ENCODE assay signal across 8 cellular contexts in the genomic region with DNA sequence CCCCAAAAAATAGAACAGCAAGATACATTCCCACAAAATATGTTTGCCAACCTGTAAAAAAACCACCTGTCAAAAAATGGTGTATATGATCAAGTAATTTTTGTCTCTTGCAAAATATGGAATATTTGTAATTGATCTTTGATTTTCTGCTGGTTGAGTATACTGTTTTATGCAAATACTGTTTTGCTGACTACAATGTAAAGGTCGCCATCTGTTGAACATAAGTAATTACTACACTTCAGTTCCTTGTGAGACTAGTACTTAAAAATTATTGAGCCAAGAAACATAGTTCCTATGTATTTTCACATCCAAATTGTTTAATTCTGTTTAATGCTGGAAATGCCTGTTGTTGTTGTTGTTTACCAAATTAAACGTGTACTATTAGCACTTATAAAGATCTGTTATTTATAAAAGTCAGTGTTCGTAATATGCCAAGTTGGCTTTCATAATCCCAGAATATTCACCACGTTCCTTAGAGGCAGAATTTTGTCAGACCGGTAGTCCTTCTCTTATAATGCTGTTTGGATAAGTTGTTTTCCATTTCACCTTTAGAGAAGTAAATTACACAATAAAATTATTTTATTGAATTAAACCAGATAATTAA.
A peak's percentile ranks its signal among the peaks of the same experiment; 100 is the strongest.
DNase-seq lines count a peak whose midpoint lies in the region; ATAC-seq and TF ChIP-seq lines count a peak whose summit lies in the region.

No MANE protein-coding gene starts in this region.

- POLR2A ChIA-PET in HCT116 (lab: Charles Lee) (no interaction called here), activated B cell treated with CpG ODN at 0.5 μM for 24 hours (lab: Charles Lee) (no interaction called here)

- RAD21 ChIA-PET in HCT116 (lab: Charles Lee; ENCODE audit: low non-redundant PET in 1 of 2, low total read pairs in 2 of 2, uncharacterized antibody in 2 of 2, unreplicated experiment in 2 of 2), result no interaction called here

- H3K4me3 Mint-ChIP-seq in activated B cell treated with CpG ODN at 0.5 μM for 24 hours, result no peak overlapping the region
- no peak overlapping the region for H3K4me3 Mint-ChIP-seq in activated T-helper 17 cell treated with anti-CD3 and anti-CD28 coated beads, Interleukin-2, amount 50 U/mL, for 72 hours

- H3K27ac Mint-ChIP-seq in activated B cell treated with CpG ODN at 0.5 μM for 24 hours, result no peak overlapping the region
- H3K27ac Mint-ChIP-seq in activated T-helper 17 cell treated with anti-CD3 and anti-CD28 coated beads, Interleukin-2, amount 50 U/mL, for 72 hours, result no peak overlapping the region

- no peaks in the 10 kb centered on the region for H4K20me1 ChIP-seq in HCT116 (ENCODE audit: insufficient read depth)

- no peaks in the 10 kb centered on the region; a peak in 1 of 4 replicates for H3K4me1 ChIP-seq in HCT116 (ENCODE audit: control insufficient read depth in 1 of 2, insufficient read depth in 2 of 2, low read length in 2 of 2)
- H3K4me1 ChIP-seq in tibial artery, result peaks cover 0 to 46% (median 14%) of the 10 kb centered on the region in 4 donors

- no peaks in the 10 kb centered on the region for H3K27me3 Mint-ChIP-seq in activated B cell treated with CpG ODN at 0.5 μM for 24 hours
- no peaks in the 10 kb centered on the region for H3K27me3 Mint-ChIP-seq in activated T-helper 17 cell treated with anti-CD3 and anti-CD28 coated beads, Interleukin-2, amount 50 U/mL, for 72 hours

- H3K4me2 ChIP-seq in HCT116 (ENCODE audit: low read length), result no peak overlapping the region

- BruUV-seq in HCT116 (replicated peaks; lab: Mats Ljungman, UMichigan), result no TSS peak

- H3K9me3 ChIP-seq in HCT116 (ENCODE audit: control insufficient read depth in 1 of 2, insufficient read depth in 1 of 2, low read depth in 1 of 2, low read length in 2 of 2) (no peaks in the 10 kb centered on the region), tibial artery (no peaks in the 10 kb centered on the region)

- no peak overlapping the region for H2AFZ ChIP-seq in HCT116 (ENCODE audit: low read depth, low read length, poor library complexity, severe bottlenecking)

- no peaks in the 10 kb centered on the region for H3K9me2 ChIP-seq in HCT116 (ENCODE audit: insufficient read depth)

- no peaks in the 10 kb centered on the region for H3K4me1 Mint-ChIP-seq in activated B cell treated with CpG ODN at 0.5 μM for 24 hours
- no peaks in the 10 kb centered on the region for H3K4me1 Mint-ChIP-seq in activated T-helper 17 cell treated with anti-CD3 and anti-CD28 coated beads, Interleukin-2, amount 50 U/mL, for 72 hours

- peak; percentile 80 for TF ChIP-seq CTCF in 22Rv1 (IDR thresholded peaks at IDR 0.05)
- TF ChIP-seq CTCF in HCT116 (IDR thresholded peaks at IDR 0.05 in 2 of 3, conservative IDR thresholded peaks at IDR 0.05 in 1 of 3; ENCODE audit: borderline replicate concordance in 1 of 3, insufficient read depth in 1 of 3, low read depth in 2 of 3, low read length in 2 of 3), result peak; percentile 38 to 74 (median 63); a peak in 5 of 6 replicates
- peak; percentile 26 for TF ChIP-seq CTCF in activated B cell treated with CpG ODN at 0.5 μM for 24 hours (IDR thresholded peaks at IDR 0.05)
- TF ChIP-seq CTCF in tibial artery (IDR thresholded peaks at IDR 0.05), result peak; percentile 64 to 68

- no peaks in the 10 kb centered on the region for H3K27me3 ChIP-seq in HCT116 (ENCODE audit: insufficient read depth, low read length)
- H3K27me3 ChIP-seq in tibial artery, result no peaks in the 10 kb centered on the region

- intact Hi-C loops in HCT116 (cut with micrococcal nuclease) (loop anchor here (1.0 kb wide), 2 partner anchors 190 to 292 kb away; no protein-coding TSS in a partner anchor), activated B cell treated with CpG ODN at 0.5 μM for 24 hours (cut with micrococcal nuclease) (loop anchor here (1.0 kb wide), 2 partner anchors 190 to 292 kb away; no protein-coding TSS in a partner anchor), tibial artery (cut with DNase I; ENCODE audit: low total_unique reads) (loop anchor here (2.0 kb wide), 1 partner anchor 191 kb away; no protein-coding TSS in a partner anchor)

- H3K36me3 ChIP-seq in HCT116 (ENCODE audit: control insufficient read depth in 1 of 2, insufficient read depth in 2 of 2, low read length in 2 of 2) (no peaks in the 10 kb centered on the region), tibial artery (peaks cover 11 to 18% (median 13%) of the 10 kb centered on the region in 3 donors)

- peaks cover 13% of the 10 kb centered on the region for H3K36me3 Mint-ChIP-seq in activated B cell treated with CpG ODN at 0.5 μM for 24 hours (ENCODE audit: low read depth)
- H3K36me3 Mint-ChIP-seq in activated T-helper 17 cell treated with anti-CD3 and anti-CD28 coated beads, Interleukin-2, amount 50 U/mL, for 72 hours (ENCODE audit: low read depth), result peaks cover 12% of the 10 kb centered on the region

- no peak for TF ChIP-seq POLR2A in HCT116 (IDR thresholded peaks at IDR 0.05; ENCODE audit: borderline replicate concordance, extremely low read depth, insufficient read depth, insufficient read length)

- CTCF ChIA-PET in HCT116 (lab: Charles Lee), result interaction anchor here (1.0 kb wide), 1 partner anchor 189 kb away, joined by 12 read pairs; no protein-coding TSS in a partner anchor
- CTCF ChIA-PET in activated B cell treated with CpG ODN at 0.5 μM for 24 hours (lab: Charles Lee), result interaction anchor here (1.0 kb wide), 1 partner anchor 189 kb away, joined by 7 read pairs; no protein-coding TSS in a partner anchor

- ATAC-seq in HCT116 (peak; percentile 74), activated B cell treated with CpG ODN at 0.5 μM for 24 hours (ENCODE audit: low read depth) (no peak)
- ATAC-seq in activated T-helper 17 cell treated with anti-CD3 and anti-CD28 coated beads, Interleukin-2, amount 50 U/mL, for 72 hours (replicated peaks), result no peak

- H3K9ac ChIP-seq in HCT116 (ENCODE audit: low read length), result no peak overlapping the region

- peak; percentile 86 for TF ChIP-seq RAD21 in HCT116 (IDR thresholded peaks at IDR 0.05; ENCODE audit: low read depth)

- H3K79me2 ChIP-seq in HCT116 (ENCODE audit: insufficient read depth, low read length), result no peaks in the 10 kb centered on the region

- H3K27ac ChIP-seq in 22Rv1, result no peak overlapping the region
- H3K27ac ChIP-seq in HCT116 (ENCODE audit: low read depth, low read length), result no peak overlapping the region
- peak overlapping the region in 1 of 2 donors; percentile 15 for H3K27ac ChIP-seq in tibial artery

- DNase-seq in GM03348 (ENCODE audit: low spot score) (peak; percentile 47), HCT116 (ENCODE audit: low read depth, low spot score) (peak; percentile 32), NAMALWA (ENCODE audit: low spot score) (peak; percentile 60), activated B cell treated with CpG ODN at 0.5 μM for 24 hours (no peak), iPS-NIHi7 (ENCODE audit: extremely low spot score) (peak; percentile 23), tibial artery (no peak)

- H3K9me3 Mint-ChIP-seq in activated B cell treated with CpG ODN at 0.5 μM for 24 hours, result no peaks in the 10 kb centered on the region
- H3K9me3 Mint-ChIP-seq in activated T-helper 17 cell treated with anti-CD3 and anti-CD28 coated beads, Interleukin-2, amount 50 U/mL, for 72 hours, result no peaks in the 10 kb centered on the region

- no peak overlapping the region for H3K4me3 ChIP-seq in HCT116 (replicated peaks in 1 of 2; ENCODE audit: low read depth in 1 of 2, low read length in 2 of 2)
- no peak overlapping the region for H3K4me3 ChIP-seq in tibial artery

TF ChIP-seq in HCT116, 20 proteins besides CTCF, POLR2A, EP300 and RAD21 (continues in another document):
- TF ChIP-seq EGR1 (IDR thresholded peaks at IDR 0.05; ENCODE audit: low read depth) (no peak), JUND (IDR thresholded peaks at IDR 0.05) (no peak), SRF (IDR thresholded peaks at IDR 0.05; ENCODE audit: low read depth) (no peak), FOSL1 (IDR thresholded peaks at IDR 0.05; ENCODE audit: low read depth) (no peak)
- TF ChIP-seq, protein P1, sequence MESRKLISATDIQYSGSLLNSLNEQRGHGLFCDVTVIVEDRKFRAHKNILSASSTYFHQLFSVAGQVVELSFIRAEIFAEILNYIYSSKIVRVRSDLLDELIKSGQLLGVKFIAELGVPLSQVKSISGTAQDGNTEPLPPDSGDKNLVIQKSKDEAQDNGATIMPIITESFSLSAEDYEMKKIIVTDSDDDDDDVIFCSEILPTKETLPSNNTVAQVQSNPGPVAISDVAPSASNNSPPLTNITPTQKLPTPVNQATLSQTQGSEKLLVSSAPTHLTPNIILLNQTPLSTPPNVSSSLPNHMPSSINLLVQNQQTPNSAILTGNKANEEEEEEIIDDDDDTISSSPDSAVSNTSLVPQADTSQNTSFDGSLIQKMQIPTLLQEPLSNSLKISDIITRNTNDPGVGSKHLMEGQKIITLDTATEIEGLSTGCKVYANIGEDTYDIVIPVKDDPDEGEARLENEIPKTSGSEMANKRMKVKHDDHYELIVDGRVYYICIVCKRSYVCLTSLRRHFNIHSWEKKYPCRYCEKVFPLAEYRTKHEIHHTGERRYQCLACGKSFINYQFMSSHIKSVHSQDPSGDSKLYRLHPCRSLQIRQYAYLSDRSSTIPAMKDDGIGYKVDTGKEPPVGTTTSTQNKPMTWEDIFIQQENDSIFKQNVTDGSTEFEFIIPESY (IDR thresholded peaks at IDR 0.05; ENCODE audit: extremely low read depth, insufficient replicate concordance, low read length), result no peak
- TF ChIP-seq, protein P2, sequence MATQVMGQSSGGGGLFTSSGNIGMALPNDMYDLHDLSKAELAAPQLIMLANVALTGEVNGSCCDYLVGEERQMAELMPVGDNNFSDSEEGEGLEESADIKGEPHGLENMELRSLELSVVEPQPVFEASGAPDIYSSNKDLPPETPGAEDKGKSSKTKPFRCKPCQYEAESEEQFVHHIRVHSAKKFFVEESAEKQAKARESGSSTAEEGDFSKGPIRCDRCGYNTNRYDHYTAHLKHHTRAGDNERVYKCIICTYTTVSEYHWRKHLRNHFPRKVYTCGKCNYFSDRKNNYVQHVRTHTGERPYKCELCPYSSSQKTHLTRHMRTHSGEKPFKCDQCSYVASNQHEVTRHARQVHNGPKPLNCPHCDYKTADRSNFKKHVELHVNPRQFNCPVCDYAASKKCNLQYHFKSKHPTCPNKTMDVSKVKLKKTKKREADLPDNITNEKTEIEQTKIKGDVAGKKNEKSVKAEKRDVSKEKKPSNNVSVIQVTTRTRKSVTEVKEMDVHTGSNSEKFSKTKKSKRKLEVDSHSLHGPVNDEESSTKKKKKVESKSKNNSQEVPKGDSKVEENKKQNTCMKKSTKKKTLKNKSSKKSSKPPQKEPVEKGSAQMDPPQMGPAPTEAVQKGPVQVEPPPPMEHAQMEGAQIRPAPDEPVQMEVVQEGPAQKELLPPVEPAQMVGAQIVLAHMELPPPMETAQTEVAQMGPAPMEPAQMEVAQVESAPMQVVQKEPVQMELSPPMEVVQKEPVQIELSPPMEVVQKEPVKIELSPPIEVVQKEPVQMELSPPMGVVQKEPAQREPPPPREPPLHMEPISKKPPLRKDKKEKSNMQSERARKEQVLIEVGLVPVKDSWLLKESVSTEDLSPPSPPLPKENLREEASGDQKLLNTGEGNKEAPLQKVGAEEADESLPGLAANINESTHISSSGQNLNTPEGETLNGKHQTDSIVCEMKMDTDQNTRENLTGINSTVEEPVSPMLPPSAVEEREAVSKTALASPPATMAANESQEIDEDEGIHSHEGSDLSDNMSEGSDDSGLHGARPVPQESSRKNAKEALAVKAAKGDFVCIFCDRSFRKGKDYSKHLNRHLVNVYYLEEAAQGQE (IDR thresholded peaks at IDR 0.05; ENCODE audit: low read depth), result no peak

Comparison
In these comparisons a context has a peak if more than half of its experiments do, and no peak if none do; other contexts are left out.
1. CTCF ChIP-seq: peak in every context shown above with its lines; median percentile 80 in 22Rv1; 66 in tibial artery; 63 in HCT116; 26 in activated B cell treated with CpG ODN at 0.5 μM for 24 hours.
2. DNase-seq: peak in GM03348 (single experiment), HCT116 (single experiment), NAMALWA (single experiment) and iPS-NIHi7 (single experiment); none in activated B cell treated with CpG ODN at 0.5 μM for 24 hours (single experiment) and tibial artery (0 of 2).